ENCODE assay signal across 8 cellular contexts in the genomic region with DNA sequence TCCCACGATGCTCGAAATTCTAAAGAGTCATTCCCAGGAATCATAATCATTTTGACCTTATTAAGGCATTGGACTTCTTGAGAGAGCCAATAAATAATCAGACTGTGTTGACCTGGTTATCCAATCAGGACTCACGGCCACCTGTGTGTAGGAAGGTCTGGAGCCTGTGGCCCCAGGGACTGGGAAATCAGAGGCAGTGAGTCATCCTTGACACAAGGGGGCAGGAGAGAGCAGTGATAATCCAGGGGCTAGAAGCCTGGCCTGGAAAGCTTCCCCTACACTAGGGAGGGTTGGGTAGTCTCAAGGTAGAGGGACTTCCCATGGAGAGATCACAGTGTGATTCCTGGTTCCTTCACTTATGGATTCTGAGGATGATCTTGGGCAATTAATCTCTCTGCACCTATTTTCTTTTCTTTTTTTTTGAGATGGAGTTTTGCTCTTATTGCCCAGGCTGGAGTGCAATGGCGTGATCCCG. TPM values are rescaled to one million over a fixed set of nuclear protein-coding genes. Genes with fewer than 3 reads are reported as not detected.
DNase-seq lines count a peak whose midpoint lies in the region; ATAC-seq, FAIRE-seq and TF ChIP-seq lines count a peak whose summit lies in the region.

No MANE protein-coding gene starts in this region.

- H3K9me3 Mint-ChIP-seq in CD8-positive, alpha-beta memory T cell = no peaks in the 10 kb centered on the region
- no peaks in the 10 kb centered on the region for H3K9me3 Mint-ChIP-seq in activated naive CD8-positive, alpha-beta T cell treated with anti-CD3 and anti-CD28 coated beads for 36 hours

- CTCF ChIA-PET in CD8-positive, alpha-beta memory T cell (lab: Charles Lee) = interaction anchor here (0.7 to 4.9 kb wide), 17 partner anchors 12 to 131 kb away, joined by 3 to 76 read pairs (median 4); no protein-coding TSS in a partner anchor

- peaks cover 53% of the 10 kb centered on the region for H3K4me1 ChIP-seq in CD8-positive, alpha-beta memory T cell (ENCODE audit: insufficient read depth, low read length)
- H3K4me1 ChIP-seq in heart right ventricle = peaks cover under 1 to 75% (median 11%) of the 10 kb centered on the region in 9 donors
- peaks cover 10 to 16% of the 10 kb centered on the region in 2 donors for H3K4me1 ChIP-seq in small intestine (ENCODE audit: control insufficient read depth in 2 of 2, insufficient read depth in 1 of 2, low read depth in 1 of 2, low read length in 1 of 2)

- intact Hi-C loops in heart right ventricle (cut with DNase I) = loop anchor here in 8 of 10 donors (1.0 to 10.0 kb wide), 9 partner anchors 46 to 128 kb away; partner anchors contain the start of gene IER5 (in 3 of the 8)

- H3K36me3 ChIP-seq in CD8-positive, alpha-beta memory T cell (ENCODE audit: insufficient read depth, low read length) = peaks cover 7% of the 10 kb centered on the region
- peaks cover 0 to 12% (median 0%) of the 10 kb centered on the region in 9 donors for H3K36me3 ChIP-seq in heart right ventricle
- H3K36me3 ChIP-seq in small intestine (ENCODE audit: control insufficient read depth in 2 of 2, insufficient read depth in 2 of 2, low read length in 2 of 2) = no peaks in the 10 kb centered on the region

- no peaks in the 10 kb centered on the region for H3K27me3 ChIP-seq in CD8-positive, alpha-beta memory T cell (ENCODE audit: insufficient read depth, low read length, poor library complexity, severe bottlenecking)
- H3K27me3 ChIP-seq in heart right ventricle (no peaks in the 10 kb centered on the region), small intestine (ENCODE audit: control insufficient read depth in 2 of 2, insufficient read depth in 2 of 2, low read length in 2 of 2) (no peaks in the 10 kb centered on the region)

- peaks cover 66 to 90% (median 87%) of the 10 kb centered on the region in 3 donors for H3K4me1 Mint-ChIP-seq in CD8-positive, alpha-beta memory T cell
- peaks cover 62% of the 10 kb centered on the region for H3K4me1 Mint-ChIP-seq in activated naive CD8-positive, alpha-beta T cell treated with anti-CD3 and anti-CD28 coated beads for 36 hours

- DNase-seq in CD8-positive, alpha-beta memory T cell = peak; percentile 42 to 76 (median 63)
- DNase-seq in NCI-H1048 (lab: John Stamatoyannopoulos, UW) = peak; percentile 86
- peak; percentile 63 for DNase-seq in activated naive CD8-positive, alpha-beta T cell treated with anti-CD3 and anti-CD28 coated beads for 36 hours
- peak; percentile 19 to 69 for DNase-seq in heart right ventricle
- peak; percentile 67 for DNase-seq in small intestine

- peaks cover 9 to 60% (median 9%) of the 10 kb centered on the region in 3 donors for H3K36me3 Mint-ChIP-seq in CD8-positive, alpha-beta memory T cell
- peaks cover 16% of the 10 kb centered on the region for H3K36me3 Mint-ChIP-seq in activated naive CD8-positive, alpha-beta T cell treated with anti-CD3 and anti-CD28 coated beads for 36 hours

- peak; percentile 60 to 84 (median 74) for TF ChIP-seq CTCF in heart right ventricle (IDR thresholded peaks at IDR 0.05)

- no peak overlapping the region for H3K27ac ChIP-seq in CD8-positive, alpha-beta memory T cell (ENCODE audit: low read depth, low read length)
- H3K27ac ChIP-seq in heart right ventricle = no peak overlapping the region
- H3K27ac ChIP-seq in small intestine (ENCODE audit: low read depth in 1 of 2, low read length in 1 of 2) = no peak overlapping the region

- H3K9me3 ChIP-seq in CD8-positive, alpha-beta memory T cell (ENCODE audit: low read length) = no peaks in the 10 kb centered on the region
- H3K9me3 ChIP-seq in heart right ventricle (no peaks in the 10 kb centered on the region), small intestine (ENCODE audit: control insufficient read depth, low read depth) (no peaks in the 10 kb centered on the region)

- no peaks in the 10 kb centered on the region for H3K27me3 Mint-ChIP-seq in CD8-positive, alpha-beta memory T cell
- no peaks in the 10 kb centered on the region for H3K27me3 Mint-ChIP-seq in activated naive CD8-positive, alpha-beta T cell treated with anti-CD3 and anti-CD28 coated beads for 36 hours

- H3K4me3 ChIP-seq in CD8-positive, alpha-beta memory T cell (ENCODE audit: low read length) = no peak overlapping the region
- H3K4me3 ChIP-seq in heart right ventricle (no peak overlapping the region), small intestine (ENCODE audit: low read depth in 1 of 2, low read length in 2 of 2) (no peak overlapping the region)

- peak overlapping the region in 3 of 7 donors; percentile 16 to 63 (median 60) for H3K4me3 Mint-ChIP-seq in CD8-positive, alpha-beta memory T cell
- no peak overlapping the region for H3K4me3 Mint-ChIP-seq in activated naive CD8-positive, alpha-beta T cell treated with anti-CD3 and anti-CD28 coated beads for 36 hours

- FAIRE-seq in small intestine (lab: Jason Lieb, UNC) = no peak

- ATAC-seq in GM21515 (IDR thresholded peaks at IDR 0.05; ENCODE audit: unreplicated experiment) (peak; percentile 32), SK-N-SH treated with all-trans-retinoic acid at 6 μM for 48 hours (peak; percentile 86), heart right ventricle (peak; percentile 50 to 83 (median 67)), HG02938 (IDR thresholded peaks at IDR 0.05; ENCODE audit: unreplicated experiment) (no peak)

- H3K27ac Mint-ChIP-seq in CD8-positive, alpha-beta memory T cell = peak overlapping the region; percentile 28 to 80 (median 62)
- H3K27ac Mint-ChIP-seq in activated naive CD8-positive, alpha-beta T cell treated with anti-CD3 and anti-CD28 coated beads for 36 hours = no peak overlapping the region

- POLR2A ChIA-PET in CD8-positive, alpha-beta memory T cell (lab: Charles Lee) = no interaction called here

- WGBS in heart right ventricle, 2 donors = 71 to 84% methylated on average over 3 to 5 of the region's 5 CpGs
- 83 to 93% (median 91%) methylated on average over 5 of the region's 5 CpGs for WGBS in small intestine, 3 donors

TF ChIP-seq in SK-N-SH treated with all-trans-retinoic acid at 6 μM for 48 hours, 23 proteins besides CTCF, POLR2A, EP300 and RAD21 (continues in another document):
- TF ChIP-seq ESRRG (CRISPR knock-in tag; IDR thresholded peaks at IDR 0.05) (no peak), SNAI2 (CRISPR knock-in tag; IDR thresholded peaks at IDR 0.05) (no peak), CSDC2 (CRISPR knock-in tag; IDR thresholded peaks at IDR 0.05) (no peak), PATZ1 (CRISPR knock-in tag; IDR thresholded peaks at IDR 0.05; ENCODE audit: borderline replicate concordance) (no peak), GLIS3 (CRISPR knock-in tag; IDR thresholded peaks at IDR 0.05) (no peak), ZNF70 (CRISPR knock-in tag; IDR thresholded peaks at IDR 0.05) (no peak)
- TF ChIP-seq, protein P1, sequence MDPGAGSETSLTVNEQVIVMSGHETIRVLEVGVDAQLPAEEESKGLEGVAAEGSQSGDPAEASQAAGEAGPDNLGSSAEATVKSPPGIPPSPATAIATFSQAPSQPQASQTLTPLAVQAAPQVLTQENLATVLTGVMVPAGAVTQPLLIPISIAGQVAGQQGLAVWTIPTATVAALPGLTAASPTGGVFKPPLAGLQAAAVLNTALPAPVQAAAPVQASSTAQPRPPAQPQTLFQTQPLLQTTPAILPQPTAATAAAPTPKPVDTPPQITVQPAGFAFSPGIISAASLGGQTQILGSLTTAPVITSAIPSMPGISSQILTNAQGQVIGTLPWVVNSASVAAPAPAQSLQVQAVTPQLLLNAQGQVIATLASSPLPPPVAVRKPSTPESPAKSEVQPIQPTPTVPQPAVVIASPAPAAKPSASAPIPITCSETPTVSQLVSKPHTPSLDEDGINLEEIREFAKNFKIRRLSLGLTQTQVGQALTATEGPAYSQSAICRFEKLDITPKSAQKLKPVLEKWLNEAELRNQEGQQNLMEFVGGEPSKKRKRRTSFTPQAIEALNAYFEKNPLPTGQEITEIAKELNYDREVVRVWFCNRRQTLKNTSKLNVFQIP (CRISPR knock-in tag; IDR thresholded peaks at IDR 0.05; ENCODE audit: borderline replicate concordance, low read depth) = no peak

RNA-seq across cellular contexts. Expression of gene MR1, which starts 4.7 kb away (rescaled TPM):
- 10 to 100 TPM; 13.8 to 16.4 TPM for total RNA-seq in CD8-positive, alpha-beta memory T cell
- 37.7 TPM for polyA plus RNA-seq in CD8-positive, alpha-beta memory T cell
- 10 to 100 TPM; 14.5 to 15.5 TPM for total RNA-seq in activated naive CD8-positive, alpha-beta T cell treated with anti-CD3 and anti-CD28 coated beads for 36 hours
- total RNA-seq in heart right ventricle = 1 to 10 TPM; 1.8 to 8.2 (median 3.2) TPM
- polyA plus RNA-seq in heart right ventricle (1 to 10 TPM in 1 of 2 donors, under 1 TPM in 1; 0.88 to 2.1 TPM), small intestine (1 to 10 TPM; 1.1 to 7.0 (median 2.2) TPM)

RNA-seq across cellular contexts. Expression of gene STX6, which starts 15.8 kb away (rescaled TPM):
- 10 to 100 TPM; 21.1 to 21.5 TPM for total RNA-seq in CD8-positive, alpha-beta memory T cell
- polyA plus RNA-seq in CD8-positive, alpha-beta memory T cell = 11.0 TPM
- 10 to 100 TPM; 22.0 to 22.1 TPM for total RNA-seq in activated naive CD8-positive, alpha-beta T cell treated with anti-CD3 and anti-CD28 coated beads for 36 hours
- 10 to 100 TPM in 1 of 10 donors, 1 to 10 TPM in 9; 5.3 to 10.0 (median 7.0) TPM for total RNA-seq in heart right ventricle
- polyA plus RNA-seq in heart right ventricle (1 to 10 TPM; 4.8 TPM), small intestine (1 to 10 TPM; 5.4 to 9.9 (median 7.2) TPM)

RNA-seq across cellular contexts. Expression of gene IER5, which starts 50.1 kb away (rescaled TPM):
- 10 to 100 TPM; 52.3 to 57.2 TPM for total RNA-seq in CD8-positive, alpha-beta memory T cell
- 29.0 TPM for polyA plus RNA-seq in CD8-positive, alpha-beta memory T cell
- total RNA-seq in activated naive CD8-positive, alpha-beta T cell treated with anti-CD3 and anti-CD28 coated beads for 36 hours = 10 to 100 TPM; 29.7 to 30.3 TPM
- 10 to 100 TPM; 10.7 to 87.5 (median 18.7) TPM for total RNA-seq in heart right ventricle
- polyA plus RNA-seq in heart right ventricle (10 to 100 TPM; 16.3 to 21.7 TPM), small intestine (1 to 10 TPM; 4.5 to 7.4 (median 5.1) TPM)
